In the genomic region with DNA sequence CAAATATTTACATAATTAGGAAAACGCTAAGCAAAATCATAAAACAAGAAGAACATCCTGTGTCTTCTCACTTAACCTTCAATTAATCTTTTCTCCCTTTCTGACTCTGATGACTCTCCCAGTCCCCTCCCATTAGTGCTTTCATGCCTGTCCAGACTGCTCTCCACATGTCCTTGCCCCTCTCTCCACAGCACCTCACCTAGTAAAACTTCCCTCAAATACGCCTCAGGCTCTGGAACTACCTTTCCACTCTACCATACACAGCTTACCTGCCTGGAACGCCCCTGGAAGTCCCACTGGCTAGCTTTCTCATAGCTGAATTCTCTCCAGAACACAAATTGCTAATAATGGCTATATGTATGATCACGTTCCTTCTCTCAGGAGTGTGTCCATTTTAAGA, we compare ENCODE assay signal across 19 cellular contexts. TPM values are rescaled to one million over a fixed set of nuclear protein-coding genes. Genes with fewer than 3 reads are reported as not detected.
A peak's percentile ranks its signal among the peaks of the same experiment; 100 is the strongest.
DNase-seq lines count a peak whose midpoint lies in the region; ATAC-seq, FAIRE-seq and TF ChIP-seq lines count a peak whose summit lies in the region.
"Had no signal": no experiment of that assay in that cellular context is flagged by ENCODE, and none has a peak within 500 bp of the region (broad histone marks: within the 10 kb centered on the region; RNA-seq: fewer than 3 reads in every experiment).

No MANE protein-coding gene starts in this region.

- FAIRE-seq in keratinocyte (lab: Jason Lieb, UNC): peak; percentile 81
- FAIRE-seq: GM12891, GM19239 had no signal

- dilution Hi-C loops in keratinocyte (cut with MboI; ENCODE audit: extremely low pct_ligation_motif_present, low sequenced_read_pairs): no loop called here

- TF ChIP-seq POLR2A in prostate gland (IDR thresholded peaks at IDR 0.05): no peak

- H3K9me1 ChIP-seq in keratinocyte (ENCODE audit: control insufficient read depth, extremely low read depth, insufficient read depth, low read length): no peaks in the 10 kb centered on the region

- H3K79me2 ChIP-seq in keratinocyte (ENCODE audit: control insufficient read depth, insufficient read depth, low read length): no peaks in the 10 kb centered on the region

- H3K4me1 ChIP-seq in RWPE2 (ENCODE audit: insufficient read depth, poor library complexity, severe bottlenecking) (no peaks in the 10 kb centered on the region), keratinocyte (ENCODE audit: control insufficient read depth, extremely low read depth, insufficient read depth, low read length) (peaks cover 13% of the 10 kb centered on the region), prostate gland (replicated peaks) (no peaks in the 10 kb centered on the region)
- H3K4me1 ChIP-seq: BLaER1 treated with 17β-estradiol and CSF1 and Interleukin-3, amounts not matched to agents 10 nM and 100 nM; HAP-1 had no signal

- peak; percentile 54 for ATAC-seq in RWPE2 (ENCODE audit: low read depth)
- ATAC-seq in GM18867 (IDR thresholded peaks at IDR 0.05; ENCODE audit: unreplicated experiment): no peak

- no peaks in the 10 kb centered on the region for H3K36me3 ChIP-seq in RWPE2 (ENCODE audit: low read depth)
- H3K36me3 ChIP-seq in keratinocyte (ENCODE audit: control insufficient read depth in 2 of 2, extremely low read depth in 1 of 2, insufficient read depth in 2 of 2, low read length in 2 of 2): no peaks in the 10 kb centered on the region
- no peaks in the 10 kb centered on the region for H3K36me3 ChIP-seq in prostate gland
- H3K36me3 ChIP-seq: BLaER1 treated with 17β-estradiol and CSF1 and Interleukin-3, amounts not matched to agents 10 nM and 100 nM; HAP-1 had no signal

- intact Hi-C loops in prostate gland (cut with DNase I): no loop called here

- no peaks in the 10 kb centered on the region for H4K20me1 ChIP-seq in keratinocyte (ENCODE audit: control insufficient read depth, extremely low read depth, insufficient read depth, low read length)
- H4K20me1 ChIP-seq: BLaER1 treated with 17β-estradiol and CSF1 and Interleukin-3, amounts not matched to agents 10 nM and 100 nM had no signal

- H3K9me3 ChIP-seq in RWPE2 (ENCODE audit: severe bottlenecking) (no peaks in the 10 kb centered on the region), keratinocyte (ENCODE audit: control insufficient read depth, low read depth, low read length) (no peaks in the 10 kb centered on the region), prostate gland (no peaks in the 10 kb centered on the region)
- H3K9me3 ChIP-seq: BLaER1 treated with 17β-estradiol and CSF1 and Interleukin-3, amounts not matched to agents 10 nM and 100 nM; HAP-1 had no signal

- 50% methylated on average over 4 of the region's 4 CpGs for WGBS in prostate gland

- H3K9ac ChIP-seq in keratinocyte (ENCODE audit: control insufficient read depth, extremely low read depth, insufficient read depth, low read length): no peak overlapping the region
- H3K9ac ChIP-seq: BLaER1 treated with 17β-estradiol and CSF1 and Interleukin-3, amounts not matched to agents 10 nM and 100 nM had no signal

- no peak overlapping the region for H2AFZ ChIP-seq in keratinocyte (ENCODE audit: control insufficient read depth, low read length)

- peak overlapping the region; percentile 45 for H3K4me2 ChIP-seq in keratinocyte (ENCODE audit: control insufficient read depth, extremely low read depth, insufficient read depth, low read depth, low read length)
- H3K4me2 ChIP-seq: BLaER1 treated with 17β-estradiol and CSF1 and Interleukin-3, amounts not matched to agents 10 nM and 100 nM had no signal

- H3K4me3 ChIP-seq in RWPE2 (ENCODE audit: severe bottlenecking) (no peak overlapping the region), keratinocyte (ENCODE audit: control insufficient read depth in 2 of 3, extremely low read depth in 1 of 3, insufficient read depth in 2 of 3, low read depth in 1 of 3, low read length in 3 of 3) (no peak overlapping the region), prostate gland (no peak overlapping the region)
- H3K4me3 ChIP-seq: BLaER1 treated with 17β-estradiol and CSF1 and Interleukin-3, amounts not matched to agents 10 nM and 100 nM; HAP-1 had no signal

- DNase-seq in RWPE2 (ENCODE audit: low spot score): no peak
- peak; percentile 34 for DNase-seq in epithelial cell of prostate (ENCODE audit: low read depth, low spot score)
- DNase-seq in keratinocyte (ENCODE audit: low read depth, low spot score): peak; percentile 45
- DNase-seq in activated CD4-positive, alpha-beta T cell treated with anti-CD3 and anti-CD28 coated beads, Interleukin-2, amount 50 U/mL, for 1 hour: no peak
- no peak for DNase-seq in prostate gland (ENCODE audit: low spot score)
- DNase-seq: ACHN; Calu3; CD4-positive, alpha-beta T cell; DMS79; GOT3 had no signal

- TF ChIP-seq CTCF in 22Rv1 (IDR thresholded peaks at IDR 0.05) (no peak), RWPE2 (IDR thresholded peaks at IDR 0.05; ENCODE audit: poor library complexity, severe bottlenecking) (no peak), keratinocyte (optimal IDR thresholded peaks at IDR 0.05 in 1 of 3, IDR thresholded peaks at IDR 0.05 in 1 of 3, conservative IDR thresholded peaks at IDR 0.05 in 1 of 3; ENCODE audit: extremely low read depth in 1 of 3, insufficient read depth in 2 of 3, low read length in 3 of 3) (no peak), prostate gland (IDR thresholded peaks at IDR 0.05) (no peak)

- peak overlapping the region; percentile 33 for H3K27ac ChIP-seq in 22Rv1
- H3K27ac ChIP-seq in RWPE2 (ENCODE audit: poor library complexity, severe bottlenecking): no peak overlapping the region
- no peak overlapping the region for H3K27ac ChIP-seq in epithelial cell of prostate
- no peak overlapping the region for H3K27ac ChIP-seq in keratinocyte (ENCODE audit: control insufficient read depth, insufficient read depth, low read length)
- no peak overlapping the region for H3K27ac ChIP-seq in prostate gland
- H3K27ac ChIP-seq: BLaER1 treated with 17β-estradiol and CSF1 and Interleukin-3, amounts not matched to agents 10 nM and 100 nM had no signal

- H3K27me3 ChIP-seq in RWPE2 (ENCODE audit: insufficient read depth, poor library complexity, severe bottlenecking) (no peaks in the 10 kb centered on the region), keratinocyte (ENCODE audit: control insufficient read depth, extremely low read depth, insufficient read depth, low read length) (no peaks in the 10 kb centered on the region), prostate gland (replicated peaks; ENCODE audit: insufficient read depth) (no peaks in the 10 kb centered on the region)
- H3K27me3 ChIP-seq: BLaER1 treated with 17β-estradiol and CSF1 and Interleukin-3, amounts not matched to agents 10 nM and 100 nM had no signal

RNA-seq across cellular contexts. Expression of a gene that starts 44.7 kb away (rescaled TPM):
- not detected in 3 replicates for polyA plus RNA-seq in keratinocyte
- polyA plus RNA-seq in keratinocyte (2011; ENCODE audit: low read depth): not detected
- not detected in 2 replicates for polyA plus RNA-seq in keratinocyte (2011; cell fraction: cytosol; rRNA removed)
- 0.03 TPM in 1 of 2 replicates, not detected in the other for polyA plus RNA-seq in keratinocyte (2011; cell fraction: nucleus; rRNA removed)
- polyA plus RNA-seq in keratinocyte (2012; ENCODE audit: low replicate concordance): not detected in 2 replicates
- polyA minus RNA-seq in keratinocyte: not detected in 3 replicates
- not detected for polyA minus RNA-seq in keratinocyte (2011; cell fraction: cytosol; rRNA and poly(A)+ RNA removed)
- not detected in 2 replicates for polyA minus RNA-seq in keratinocyte (2011; cell fraction: nucleus; rRNA and poly(A)+ RNA removed)
- 1 to 10 TPM in 1 of 2 donors, under 1 TPM in 1; 0.51 to 5.6 TPM for total RNA-seq in prostate gland
- total RNA-seq: A172; CD4-positive, alpha-beta T cell; G401; HT-29 had no signal

Comparison
In these comparisons a context has a peak if more than half of its experiments do, and no peak if none do; other contexts are left out.
1. DNase-seq: peak in epithelial cell of prostate (single experiment) and keratinocyte (single experiment); none in RWPE2 (single experiment), activated CD4-positive, alpha-beta T cell treated with anti-CD3 and anti-CD28 coated beads, Interleukin-2, amount 50 U/mL, for 1 hour (single experiment) and prostate gland (single experiment).